8 cellular contexts compared by ENCODE assay signal in genomic region chr6:30647802-30648460, GRCh38. TPM values are rescaled to one million over a fixed set of nuclear protein-coding genes. Genes with fewer than 3 reads are reported as not detected.
DNase-seq lines count a peak whose midpoint lies in the region; FAIRE-seq and TF ChIP-seq lines count a peak whose summit lies in the region.

No MANE protein-coding gene starts in this region.

- H3K27ac Mint-ChIP-seq in neural progenitor cell: no peak overlapping the region

- peak overlapping the region; percentile 79 for H2AFZ ChIP-seq in SU-DHL-6 (ENCODE audit: low read depth, low read length, severe bottlenecking)
- peak overlapping the region; percentile 78 for H2AFZ ChIP-seq in neural progenitor cell (replicated peaks)

- CTCF ChIA-PET in BJ (lab: Yijun Ruan, JAX): interaction anchor here (1.0 to 1.3 kb wide), 2 partner anchors 25 to 31 kb away, joined by 4 to 5 read pairs; partner anchors contain the start of gene DHX16

- H3K4me1 ChIP-seq in esophagus muscularis mucosa: peaks cover 14 to 34% (median 25%) of the 10 kb centered on the region in 4 donors
- peaks cover 10% of the 10 kb centered on the region for H3K4me1 ChIP-seq in neural progenitor cell

- peaks cover 8% of the 10 kb centered on the region; the same call in 1 of the 2 replicates for H4K20me1 ChIP-seq in SU-DHL-6 (ENCODE audit: low read depth, low read length)
- H4K20me1 ChIP-seq in neural progenitor cell (ENCODE audit: low read depth): peaks cover 13% of the 10 kb centered on the region

- intact Hi-C loops in esophagus muscularis mucosa (cut with DNase I): loop anchor here (1.0 kb wide), 1 partner anchor 24 kb away; no protein-coding TSS in a partner anchor

- peaks cover 25% of the 10 kb centered on the region for H3K36me3 Mint-ChIP-seq in neural progenitor cell

- no peaks in the 10 kb centered on the region for H3K9me3 ChIP-seq in SU-DHL-6 (ENCODE audit: insufficient read depth, low read length)
- no peaks in the 10 kb centered on the region for H3K9me3 ChIP-seq in esophagus muscularis mucosa
- H3K9me3 ChIP-seq in neural progenitor cell (ENCODE audit: low read depth): no peaks in the 10 kb centered on the region

- no peaks in the 10 kb centered on the region for H3K9me2 ChIP-seq in SU-DHL-6 (replicated peaks; ENCODE audit: insufficient read depth, low read length)

- TF ChIP-seq EP300 in esophagus muscularis mucosa (IDR thresholded peaks at IDR 0.05): no peak

- H3K27ac ChIP-seq in SU-DHL-6 (ENCODE audit: low read depth, low read length) (peak overlapping the region; percentile 82), esophagus muscularis mucosa (replicated peaks in 1 of 4) (peak overlapping the region; percentile 93 to 99 (median 98)), neural progenitor cell (no peak overlapping the region)

- TF ChIP-seq POLR2A in esophagus muscularis mucosa (IDR thresholded peaks at IDR 0.05; ENCODE audit: low read depth) (no peak), GM12892 (IDR thresholded peaks at IDR 0.05; ENCODE audit: low read depth, low read length) (no peak)

- DNase-seq in BJ (ENCODE audit: low read depth): no peak
- DNase-seq in H7: no peak
- no peak for DNase-seq in esophagus muscularis mucosa (ENCODE audit: extremely low spot score)
- DNase-seq in neural progenitor cell (ENCODE audit: low spot score): no peak
- DNase-seq in NCI-H2107 treated with DMSO at 0.1 percent for 48 hours (lab: John Stamatoyannopoulos, UW; ENCODE audit: unreplicated experiment): no peak
- no peak for DNase-seq in GM12892 (ENCODE audit: insufficient read length)
- DNase-seq in GM10266 (ENCODE audit: extremely low spot score): no peak

- H3K27me3 Mint-ChIP-seq in neural progenitor cell (ENCODE audit: insufficient read depth, low read depth): peaks cover 5% of the 10 kb centered on the region

- H3K4me2 ChIP-seq in SU-DHL-6 (ENCODE audit: low read depth, low read length, poor library complexity, severe bottlenecking): peak overlapping the region; percentile 97
- H3K4me2 ChIP-seq in neural progenitor cell: peak overlapping the region; percentile 78

- no peaks in the 10 kb centered on the region for H3K27me3 ChIP-seq in BJ (ENCODE audit: control insufficient read depth, insufficient read depth, low read length)
- no peaks in the 10 kb centered on the region for H3K27me3 ChIP-seq in H7 (ENCODE audit: control insufficient read depth, insufficient read depth, low read length)
- no peaks in the 10 kb centered on the region for H3K27me3 ChIP-seq in SU-DHL-6 (ENCODE audit: low read length)
- no peaks in the 10 kb centered on the region for H3K27me3 ChIP-seq in esophagus muscularis mucosa
- no peaks in the 10 kb centered on the region for H3K27me3 ChIP-seq in neural progenitor cell

- POLR2A ChIA-PET in BJ (lab: Charles Lee): no interaction called here

- H3F3A ChIP-seq in SU-DHL-6 (ENCODE audit: insufficient read depth): peaks cover 17% of the 10 kb centered on the region
- H3F3A ChIP-seq in neural progenitor cell (ENCODE audit: low read depth): peaks cover 15% of the 10 kb centered on the region

- H3K4me3 Mint-ChIP-seq in neural progenitor cell: peak overlapping the region; percentile 92

- H3K4me3 ChIP-seq in BJ (ENCODE audit: low read depth, low read length) (peak overlapping the region; percentile 94), H7 (ENCODE audit: insufficient read depth, low read depth, low read length) (peak overlapping the region; percentile 99), SU-DHL-6 (ENCODE audit: insufficient read depth, low read length, poor library complexity, severe bottlenecking) (peak overlapping the region; percentile 80), esophagus muscularis mucosa (peak overlapping the region; percentile 93 to 100 (median 100)), neural progenitor cell (peak overlapping the region; percentile 75)

- peaks cover 5% of the 10 kb centered on the region for H3K36me3 ChIP-seq in BJ (ENCODE audit: control insufficient read depth, insufficient read depth, low read length)
- peaks cover 11% of the 10 kb centered on the region for H3K36me3 ChIP-seq in H7 (replicated peaks; ENCODE audit: control insufficient read depth, insufficient read depth, low read length)
- H3K36me3 ChIP-seq in SU-DHL-6 (ENCODE audit: low read length): peaks cover 4% of the 10 kb centered on the region; the same call in 1 of the 2 replicates
- H3K36me3 ChIP-seq in esophagus muscularis mucosa: peaks cover 20 to 63% (median 42%) of the 10 kb centered on the region in 4 donors
- no peaks in the 10 kb centered on the region for H3K36me3 ChIP-seq in neural progenitor cell

- peak overlapping the region; percentile 89 for H3K9ac ChIP-seq in SU-DHL-6 (ENCODE audit: low read length)
- peak overlapping the region; percentile 22 for H3K9ac ChIP-seq in neural progenitor cell

- H3K79me2 ChIP-seq in SU-DHL-6 (ENCODE audit: insufficient read depth, low read length) (peaks cover 39% of the 10 kb centered on the region), neural progenitor cell (ENCODE audit: low read depth) (peaks cover 30% of the 10 kb centered on the region)

- peaks cover 16% of the 10 kb centered on the region for H3K4me1 Mint-ChIP-seq in neural progenitor cell

- H3K9me3 Mint-ChIP-seq in neural progenitor cell: no peaks in the 10 kb centered on the region

- no peak for FAIRE-seq in GM12892 (lab: Jason Lieb, UNC)

- TF ChIP-seq CTCF in BJ (IDR thresholded peaks at IDR 0.05; ENCODE audit: insufficient read depth, low read depth, low read length): no peak
- TF ChIP-seq CTCF in SU-DHL-6 (IDR thresholded peaks at IDR 0.05; ENCODE audit: insufficient read depth, low read length, poor library complexity, severe bottlenecking): no peak
- TF ChIP-seq CTCF in esophagus muscularis mucosa (IDR thresholded peaks at IDR 0.05): no peak
- no peak for TF ChIP-seq CTCF in neural progenitor cell (IDR thresholded peaks at IDR 0.05)
- TF ChIP-seq CTCF in GM10266 (IDR thresholded peaks at IDR 0.05; ENCODE audit: control insufficient read depth, insufficient read depth, low read depth, missing control alignments): no peak

- 41% methylated on average over 10 of the region's 21 CpGs for WGBS in esophagus muscularis mucosa

RNA-seq across cellular contexts. Expression of gene C6orf136, which starts 1.0 kb away (rescaled TPM):
- polyA plus RNA-seq in BJ (2011; rRNA removed): 5.4 and 6.0 TPM in 2 replicates
- polyA minus RNA-seq in BJ (2011; rRNA and poly(A)+ RNA removed): 8.1 and 13.6 TPM in 2 replicates
- 15.4 and 16.9 TPM in 2 replicates for total RNA-seq in H7 (2014; rRNA removed; shearing (Covaris generic))
- total RNA-seq in esophagus muscularis mucosa (10 to 100 TPM in 3 of 4 donors, 1 to 10 TPM in 1; 8.0 to 28.2 (median 24.0) TPM), neural progenitor cell (ENCODE audit: low replicate concordance) (3.7 and 9.4 TPM in 2 replicates)
- 12.1 TPM for polyA plus RNA-seq in GM12892 (2012; ENCODE audit: missing spikeins)

RNA-seq across cellular contexts. Expression of gene ATAT1, which starts 21.3 kb away (rescaled TPM):
- 5.5 and 6.8 TPM in 2 replicates for polyA plus RNA-seq in BJ (2011; rRNA removed)
- polyA minus RNA-seq in BJ (2011; rRNA and poly(A)+ RNA removed): 6.5 and 6.9 TPM in 2 replicates
- 11.7 and 13.1 TPM in 2 replicates for total RNA-seq in H7 (2014; rRNA removed; shearing (Covaris generic))
- 1 to 10 TPM; 2.7 to 8.7 (median 5.1) TPM for total RNA-seq in esophagus muscularis mucosa
- total RNA-seq in neural progenitor cell (ENCODE audit: low replicate concordance): 17.9 and 18.7 TPM in 2 replicates
- polyA plus RNA-seq in GM12892 (2012; ENCODE audit: missing spikeins): 6.8 TPM

RNA-seq across cellular contexts. Expression of gene DHX16, which starts 24.9 kb away (rescaled TPM):
- polyA plus RNA-seq in BJ (2011; rRNA removed): 25.1 and 44.5 TPM in 2 replicates
- 26.6 and 33.1 TPM in 2 replicates for polyA minus RNA-seq in BJ (2011; rRNA and poly(A)+ RNA removed)
- 39.2 and 45.3 TPM in 2 replicates for total RNA-seq in H7 (2014; rRNA removed; shearing (Covaris generic))
- 10 to 100 TPM; 20.3 to 41.1 (median 31.1) TPM for total RNA-seq in esophagus muscularis mucosa
- total RNA-seq in neural progenitor cell (ENCODE audit: low replicate concordance): 17.6 and 29.2 TPM in 2 replicates
- polyA plus RNA-seq in GM12892 (2012; ENCODE audit: missing spikeins): 26.0 TPM

RNA-seq across cellular contexts. Expression of gene MRPS18B, which starts 30.3 kb away (rescaled TPM):
- 58.7 and 69.3 TPM in 2 replicates for polyA plus RNA-seq in BJ (2011; rRNA removed)
- 32.8 and 53.6 TPM in 2 replicates for polyA minus RNA-seq in BJ (2011; rRNA and poly(A)+ RNA removed)
- 112 and 121 TPM in 2 replicates for total RNA-seq in H7 (2014; rRNA removed; shearing (Covaris generic))
- total RNA-seq in esophagus muscularis mucosa (10 to 100 TPM; 36.0 to 41.8 (median 40.0) TPM), neural progenitor cell (ENCODE audit: low replicate concordance) (18.5 and 32.1 TPM in 2 replicates)
- 88.1 TPM for polyA plus RNA-seq in GM12892 (2012; ENCODE audit: missing spikeins)

RNA-seq across cellular contexts. Expression of gene PPP1R10, which starts 30.9 kb away (rescaled TPM):
- 27.0 and 32.2 TPM in 2 replicates for polyA plus RNA-seq in BJ (2011; rRNA removed)
- 49.2 and 50.6 TPM in 2 replicates for polyA minus RNA-seq in BJ (2011; rRNA and poly(A)+ RNA removed)
- total RNA-seq in H7 (2014; rRNA removed; shearing (Covaris generic)): 47.3 and 62.3 TPM in 2 replicates
- 10 to 100 TPM; 24.5 to 53.6 (median 37.9) TPM for total RNA-seq in esophagus muscularis mucosa
- total RNA-seq in neural progenitor cell (ENCODE audit: low replicate concordance): 38.6 and 46.4 TPM in 2 replicates
- polyA plus RNA-seq in GM12892 (2012; ENCODE audit: missing spikeins): 15.9 TPM
